ENCODE assay signal across 15 cellular contexts in the genomic region with DNA sequence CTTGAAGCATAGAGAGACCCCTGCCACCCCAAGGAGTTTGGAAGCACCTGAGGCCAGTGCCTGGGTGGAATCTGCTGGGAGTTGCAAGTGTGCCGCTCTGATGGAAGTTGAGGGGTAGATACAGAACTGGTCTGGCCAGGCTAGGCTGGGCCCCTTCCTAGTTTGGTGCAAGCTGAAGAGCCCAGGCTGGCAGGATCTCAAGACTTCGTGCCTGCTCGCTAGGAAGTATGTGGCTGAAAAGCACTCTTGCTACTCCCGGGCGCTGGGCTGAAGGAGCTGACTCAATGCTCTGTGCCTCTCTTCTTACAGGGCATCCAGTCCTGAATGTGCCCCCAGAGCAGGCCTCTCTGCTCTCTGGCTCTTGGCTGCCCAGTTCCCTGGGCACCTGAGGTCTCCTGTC.
"Had no signal": no experiment of that assay in that cellular context is flagged by ENCODE, and none has a peak within 500 bp of the region (broad histone marks: within the 10 kb centered on the region; RNA-seq: fewer than 3 reads in every experiment).

No MANE protein-coding gene starts in this region.

- H3K36me3 ChIP-seq: adrenal gland, brain microvascular endothelial cell, gastrocnemius medialis, right lobe of liver, tibial artery had no signal

- H3K4me3 ChIP-seq: adrenal gland, dorsolateral prefrontal cortex, gastrocnemius medialis, right lobe of liver, tibial artery had no signal

- DNase-seq: activated B cell treated with CpG ODN at 0.5 μM for 24 hours; activated naive CD4-positive, alpha-beta T cell treated with anti-CD3 and anti-CD28 coated beads, Interleukin-2, amount 10 ng/mL, durations not matched to agents 7 days and 5 days; adrenal gland; brain microvascular endothelial cell; cerebellar nuclear complex; dorsolateral prefrontal cortex; gastrocnemius medialis; naive thymus-derived CD8-positive, alpha-beta T cell; right lobe of liver; stimulated activated CD4-positive, alpha-beta T cell treated with anti-CD3 and anti-CD28 coated beads, Interleukin-12 subunit alpha, Interleukin-12 subunit beta, amount 100 ng/mL, for 4 hours; stimulated activated CD4-positive, alpha-beta T cell treated with anti-CD3 and anti-CD28 coated beads, Interleukin-2, amount 100 ng/mL, for 48 hours; stimulated activated CD8-positive, alpha-beta memory T cell treated with anti-CD3 and anti-CD28 coated beads, Interleukin-4, amount 100 ng/mL, for 48 hours; stimulated activated naive CD8-positive, alpha-beta T cell treated with anti-CD3 and anti-CD28 coated beads, Interleukin-15, amount 100 ng/mL, for 72 hours; T-helper 2 cell had no signal

- H3K27ac ChIP-seq: adrenal gland, brain microvascular endothelial cell, dorsolateral prefrontal cortex, gastrocnemius medialis, right lobe of liver had no signal

- ATAC-seq: gastrocnemius medialis; naive thymus-derived CD8-positive, alpha-beta T cell; right lobe of liver; stimulated activated naive CD8-positive, alpha-beta T cell treated with anti-CD3 and anti-CD28 coated beads, Interleukin-15, amount 100 ng/mL, for 72 hours had no signal

- H3K4me1 ChIP-seq: adrenal gland, gastrocnemius medialis, right lobe of liver had no signal

- H3K27me3 ChIP-seq: brain microvascular endothelial cell, tibial artery had no signal

- H3K9me3 ChIP-seq: adrenal gland, gastrocnemius medialis, right lobe of liver, tibial artery had no signal
